ENCODE assay signal across 8 cellular contexts in the genomic region with DNA sequence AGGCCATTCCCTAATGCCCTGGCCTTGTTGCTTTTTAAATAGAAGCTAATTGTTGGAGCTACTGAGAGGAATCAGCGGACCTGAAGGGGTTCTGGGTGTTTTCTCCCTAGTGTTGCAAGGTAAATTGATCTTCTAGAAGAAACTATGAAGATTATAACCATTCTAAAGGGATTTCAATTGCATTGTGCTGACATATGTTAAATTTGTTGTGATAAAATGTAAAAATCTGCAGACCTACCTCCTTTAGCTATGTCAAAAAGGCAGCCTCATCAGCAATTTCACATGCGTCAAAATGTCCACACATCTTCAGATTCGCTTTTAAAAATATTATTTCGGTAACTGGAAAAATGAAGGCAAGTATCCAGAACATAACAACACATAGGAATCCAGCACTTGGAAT. TPM values are rescaled to one million over a fixed set of nuclear protein-coding genes. Genes with fewer than 3 reads are reported as not detected.
"Had no signal": no experiment of that assay in that cellular context is flagged by ENCODE, and none has a peak within 500 bp of the region (broad histone marks: within the 10 kb centered on the region; RNA-seq: fewer than 3 reads in every experiment).

No MANE protein-coding gene starts in this region.

- H3K27ac ChIP-seq: HL-60, KMS-11 had no signal

- H3K9me3 Mint-ChIP-seq: IgD-negative memory B cell had no signal

- H3K4me3 Mint-ChIP-seq: IgD-negative memory B cell had no signal

- FAIRE-seq: HTR-8/SVneo had no signal

- H3K4me2 ChIP-seq: KMS-11 had no signal

- H3K9ac ChIP-seq: KMS-11 had no signal

- DNase-seq: Karpas-422, Kasumi-1, KBM-7, KG1 had no signal

- H3K27ac Mint-ChIP-seq: IgD-negative memory B cell had no signal

RNA-seq across cellular contexts. Expression of a gene that starts 44.4 kb away (rescaled TPM):
- polyA plus RNA-seq: IgD-negative memory B cell had no signal
